ENCODE assay signal across 27 cellular contexts in genomic region chr4:102234243-102234838, GRCh38.
"Had no signal": no experiment of that assay in that cellular context is flagged by ENCODE, and none has a peak within 500 bp of the region (broad histone marks: within the 10 kb centered on the region; RNA-seq: fewer than 3 reads in every experiment).

No MANE protein-coding gene starts in this region.

- H3K4me3 ChIP-seq: heart right ventricle, hepatocyte, left ventricle myocardium inferior, mucosa of descending colon, pancreas, prostate gland, sigmoid colon, stomach, testis, thyroid gland, transverse colon, uterus had no signal

- H3K36me3 Mint-ChIP-seq: naive thymus-derived CD4-positive, alpha-beta T cell; natural killer cell treated with Interleukin-12 subunit alpha and Interleukin-12 subunit beta and Interleukin-15 and Interleukin-18, amount 100 ng/mL, for 72 hours had no signal

- H3K4me1 ChIP-seq: heart right ventricle, left ventricle myocardium inferior, pancreas, prostate gland, sigmoid colon, stomach, testis, thyroid gland, transverse colon, uterus had no signal

- H3K9me3 Mint-ChIP-seq: memory B cell; natural killer cell treated with Interleukin-12 subunit alpha and Interleukin-12 subunit beta and Interleukin-15 and Interleukin-18, amount 100 ng/mL, for 72 hours had no signal

- H3K4me3 Mint-ChIP-seq: memory B cell; naive thymus-derived CD4-positive, alpha-beta T cell; natural killer cell treated with Interleukin-12 subunit alpha and Interleukin-12 subunit beta and Interleukin-15 and Interleukin-18, amount 100 ng/mL, for 72 hours had no signal

- H3K36me3 ChIP-seq: heart right ventricle, left ventricle myocardium inferior, pancreas, prostate gland, sigmoid colon, stomach, thyroid gland, transverse colon, uterus had no signal

- H3K27ac ChIP-seq: heart right ventricle, hepatocyte, left ventricle myocardium inferior, pancreas, prostate gland, sigmoid colon, stomach, testis, thyroid gland, transverse colon, uterus had no signal

- DNase-seq: heart right ventricle; islet precursor cell; left ventricle myocardium inferior; midbrain; mucosa of descending colon; naive thymus-derived CD4-positive, alpha-beta T cell; nucleus accumbens; posterior cingulate gyrus; retina; right cardiac atrium; sigmoid colon; small intestine; stimulated activated CD4-positive, alpha-beta T cell treated with anti-CD3 and anti-CD28 coated beads, Interleukin-1b, Interleukin-23, amount 100 ng/mL, for 48 hours; stimulated activated CD4-positive, alpha-beta T cell treated with anti-CD3 and anti-CD28 coated beads, Interleukin-2, amount 100 ng/mL, for 48 hours; stimulated activated CD4-positive, alpha-beta T cell treated with anti-CD3 and anti-CD28 coated beads, Interleukin-4, amount 100 ng/mL, for 4 hours; stimulated activated CD8-positive, alpha-beta memory T cell treated with anti-CD3 and anti-CD28 coated beads, Interleukin-4, amount 100 ng/mL, for 48 hours; stimulated activated naive CD4-positive, alpha-beta T cell; stomach; testis; thyroid gland; transverse colon; uterus had no signal

- H3K9me3 ChIP-seq: mucosa of descending colon, pancreas, prostate gland, testis, thyroid gland, transverse colon, uterus had no signal

- H3K27ac Mint-ChIP-seq: memory B cell; naive thymus-derived CD4-positive, alpha-beta T cell; natural killer cell treated with Interleukin-12 subunit alpha and Interleukin-12 subunit beta and Interleukin-15 and Interleukin-18, amount 100 ng/mL, for 72 hours had no signal

- H3K4me1 Mint-ChIP-seq: naive thymus-derived CD4-positive, alpha-beta T cell had no signal

- ATAC-seq: heart right ventricle; mucosa of descending colon; naive thymus-derived CD4-positive, alpha-beta T cell; pancreas; right cardiac atrium had no signal

- H3K27me3 ChIP-seq: heart right ventricle, hepatocyte, pancreas, sigmoid colon, stomach, testis, thyroid gland, transverse colon, uterus had no signal
